ENCODE assay signal across 30 cellular contexts in the genomic region with DNA sequence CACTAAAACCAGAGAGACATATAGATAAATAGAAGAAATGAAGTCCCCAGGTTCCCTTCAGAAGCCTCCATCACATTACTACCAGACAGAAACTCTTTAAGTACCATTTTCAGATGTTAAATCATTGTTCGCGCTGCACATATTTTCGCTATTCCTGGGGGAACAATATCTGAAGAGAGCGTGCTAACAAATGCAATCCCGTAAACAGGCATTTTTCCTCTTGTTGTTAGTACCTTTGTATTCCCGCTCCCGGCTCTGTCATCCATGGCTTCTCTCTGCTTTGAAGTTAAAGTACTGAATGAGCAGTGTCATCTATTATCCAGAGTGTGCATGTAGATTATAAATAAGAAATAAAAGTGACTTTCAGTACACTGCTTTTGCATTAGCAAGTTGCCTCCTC.
"Had no signal": no experiment of that assay in that cellular context is flagged by ENCODE, and none has a peak within 500 bp of the region (broad histone marks: within the 10 kb centered on the region; RNA-seq: fewer than 3 reads in every experiment).

No MANE protein-coding gene starts in this region.

- H3K27ac ChIP-seq: colonic mucosa, epithelial cell of prostate, esophagus squamous epithelium, lower lobe of right lung, neutrophil, skin epidermis, upper lobe of left lung, WERI-Rb-1 had no signal

- H3K27me3 Mint-ChIP-seq: activated CD4-positive, alpha-beta memory T cell treated with anti-CD3 and anti-CD28 coated beads for 36 hours; activated naive CD8-positive, alpha-beta T cell treated with anti-CD3 and anti-CD28 coated beads, Interleukin-2, amount 10 ng/mL, durations not matched to agents 7 days and 5 days; central memory CD8-positive, alpha-beta T cell; naive thymus-derived CD8-positive, alpha-beta T cell; progenitor cell of endocrine pancreas had no signal

- H3K4me3 Mint-ChIP-seq: activated CD4-positive, alpha-beta memory T cell treated with anti-CD3 and anti-CD28 coated beads for 36 hours; activated CD4-positive, alpha-beta T cell treated with anti-CD3 and anti-CD28 coated beads, Interleukin-2, amount 10 ng/mL, durations not matched to agents 24 days and 14 days; activated naive CD8-positive, alpha-beta T cell treated with anti-CD3 and anti-CD28 coated beads, Interleukin-2, amount 10 ng/mL, durations not matched to agents 7 days and 5 days; central memory CD8-positive, alpha-beta T cell; T-helper 1 cell treated with Interleukin-12 subunit alpha and Interleukin-12 subunit beta and Interleukin-4 antibody, amounts not matched to agents 30 μg/mL and 1 μg/mL, for 36 hours had no signal

- DNase-seq: activated CD4-positive, alpha-beta memory T cell treated with anti-CD3 and anti-CD28 coated beads for 36 hours; activated CD4-positive, alpha-beta T cell treated with anti-CD3 and anti-CD28 coated beads, Interleukin-2, amount 10 ng/mL, durations not matched to agents 24 days and 14 days; activated CD4-positive, CD25-positive, alpha-beta regulatory T cell treated with anti-CD3 and anti-CD28 coated beads, Interleukin-2, amount 50 U/mL, for 72 hours; activated naive CD4-positive, alpha-beta T cell; activated naive CD8-positive, alpha-beta T cell treated with anti-CD3 and anti-CD28 coated beads, Interleukin-2, amount 10 ng/mL, durations not matched to agents 7 days and 5 days; activated T-cell treated with anti-CD3 and anti-CD28 coated beads, Interleukin-2, amount 50 U/mL, for 48 hours; colonic mucosa; effector CD8-positive, alpha-beta T cell; esophagus squamous epithelium; foreskin melanocyte; heart right ventricle; lower lobe of right lung; mesenchymal stem cell; naive thymus-derived CD8-positive, alpha-beta T cell; ovary; stimulated activated CD4-positive, alpha-beta T cell treated with anti-CD3 and anti-CD28 coated beads, Interleukin-12 subunit alpha, Interleukin-12 subunit beta, amount 100 ng/mL, for 4 hours; stimulated activated CD4-positive, alpha-beta T cell treated with anti-CD3 and anti-CD28 coated beads, Interleukin-4, amount 100 ng/mL, for 1 hour; stimulated activated naive CD8-positive, alpha-beta T cell treated with anti-CD3 and anti-CD28 coated beads, Interleukin-15, Interleukin-2, amounts not matched to agents 100 U/mL and 50 U/mL, for 24 hours; SW 1271; T1000; upper lobe of left lung; WERI-Rb-1 had no signal

- H3K36me3 ChIP-seq: colonic mucosa, heart right ventricle, lower lobe of right lung, neutrophil, ovary, upper lobe of left lung, WERI-Rb-1 had no signal

- ATAC-seq: heart right ventricle; left lobe of liver; lower lobe of right lung; naive thymus-derived CD8-positive, alpha-beta T cell; sciatic nerve; stimulated activated naive CD8-positive, alpha-beta T cell treated with anti-CD3 and anti-CD28 coated beads, Interleukin-15, Interleukin-2, amounts not matched to agents 100 U/mL and 50 U/mL, for 24 hours had no signal

- H3K4me3 ChIP-seq: colonic mucosa, esophagus squamous epithelium, heart right ventricle, lower lobe of right lung, ovary, skin epidermis, upper lobe of left lung had no signal

- H3K4me1 Mint-ChIP-seq: central memory CD8-positive, alpha-beta T cell had no signal

- H3K9me3 Mint-ChIP-seq: activated CD4-positive, alpha-beta memory T cell treated with anti-CD3 and anti-CD28 coated beads for 36 hours; activated naive CD8-positive, alpha-beta T cell treated with anti-CD3 and anti-CD28 coated beads, Interleukin-2, amount 10 ng/mL, durations not matched to agents 7 days and 5 days; central memory CD8-positive, alpha-beta T cell; naive thymus-derived CD8-positive, alpha-beta T cell; T-helper 1 cell treated with Interleukin-12 subunit alpha and Interleukin-12 subunit beta and Interleukin-4 antibody, amounts not matched to agents 30 μg/mL and 1 μg/mL, for 36 hours had no signal

- H3K27ac Mint-ChIP-seq: activated CD4-positive, alpha-beta memory T cell treated with anti-CD3 and anti-CD28 coated beads for 36 hours; activated CD4-positive, alpha-beta T cell treated with anti-CD3 and anti-CD28 coated beads, Interleukin-2, amount 10 ng/mL, durations not matched to agents 24 days and 14 days; activated naive CD8-positive, alpha-beta T cell treated with anti-CD3 and anti-CD28 coated beads, Interleukin-2, amount 10 ng/mL, durations not matched to agents 7 days and 5 days; T-helper 1 cell treated with Interleukin-12 subunit alpha and Interleukin-12 subunit beta and Interleukin-4 antibody, amounts not matched to agents 30 μg/mL and 1 μg/mL, for 36 hours had no signal

- H3K27me3 ChIP-seq: colonic mucosa, esophagus squamous epithelium, heart right ventricle, neutrophil, ovary, upper lobe of left lung had no signal

- H3K9me3 ChIP-seq: colonic mucosa, esophagus squamous epithelium, heart right ventricle, lower lobe of right lung, neutrophil, ovary, upper lobe of left lung had no signal
